In the genomic region with DNA sequence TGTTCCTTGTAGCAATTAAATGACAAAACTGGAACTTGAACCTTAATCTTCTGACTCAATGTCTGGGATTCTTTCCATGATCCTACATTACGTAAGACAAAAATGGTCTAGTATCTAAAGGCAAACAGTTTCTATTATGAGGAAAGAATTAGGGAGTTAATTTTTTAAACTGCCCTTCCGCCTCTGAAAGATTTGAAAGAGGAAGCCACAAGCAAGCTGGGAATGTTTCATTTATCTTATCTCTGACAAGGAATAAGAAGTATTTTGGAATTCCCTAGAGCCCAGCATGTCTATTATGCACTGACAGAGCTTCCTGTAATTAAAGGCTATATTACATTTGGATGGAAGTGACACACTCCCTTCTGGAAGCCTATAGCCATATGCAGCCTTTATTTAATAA, we compare ENCODE assay signal across 1 cellular context.
TF ChIP-seq lines count a peak whose summit lies in the region.

No MANE protein-coding gene starts in this region.

TF ChIP-seq in GM23338, 12 proteins besides CTCF, POLR2A, EP300 and RAD21 (continued from another document):
- TF ChIP-seq ZNF462 (CRISPR knock-in tag; IDR thresholded peaks at IDR 0.05) (no peak), EZH2 (IDR thresholded peaks at IDR 0.05; ENCODE audit: low read depth, unreplicated experiment) (no peak)
TF ChIP-seq in GM23338: peak in this region for 0.
